Comparison of ENCODE assay signal across 21 cellular contexts in genomic region chr1:76129731-76130130, GRCh38. TPM values are rescaled to one million over a fixed set of nuclear protein-coding genes. Genes with fewer than 3 reads are reported as not detected.
DNase-seq lines count a peak whose midpoint lies in the region; ATAC-seq and TF ChIP-seq lines count a peak whose summit lies in the region.
"Had no signal": no experiment of that assay in that cellular context is flagged by ENCODE, and none has a peak within 500 bp of the region (broad histone marks: within the 10 kb centered on the region; RNA-seq: fewer than 3 reads in every experiment).

No MANE protein-coding gene starts in this region.

- no peak overlapping the region for H2AK5ac ChIP-seq in trophoblast cell (ENCODE audit: low read length)

- H3F3A ChIP-seq in GM23338 (replicated peaks; ENCODE audit: low read depth), result no peaks in the 10 kb centered on the region
- H3F3A ChIP-seq in PC-3 (ENCODE audit: low read length, unreplicated experiment), result no peaks in the 10 kb centered on the region

- WGBS in endodermal cell (ENCODE audit: insufficient coverage in 1 of 2, insufficient read length in 1 of 2), 2 experiments, result 90 to 91% methylated on average over 3 to 6 of the region's 6 CpGs
- WGBS in trophoblast cell (ENCODE audit: extremely low coverage, insufficient coverage, insufficient read length), result no CpG with 5 or more reads among the region's 6 CpGs
- WGBS in suprapubic skin, result 74% methylated on average over 6 of the region's 6 CpGs

- H3K14ac ChIP-seq in trophoblast cell (ENCODE audit: low read length), result no peak overlapping the region

- H3K9me3 Mint-ChIP-seq in GM23338, result no peaks in the 10 kb centered on the region
- H3K9me3 Mint-ChIP-seq in endodermal cell, result no peaks in the 10 kb centered on the region
- H3K9me3 Mint-ChIP-seq: CD4-positive, alpha-beta T cell had no signal

- H3K4me1 Mint-ChIP-seq in GM23338, result peaks cover 17% of the 10 kb centered on the region; the same call in 2 of the 3 replicates
- no peaks in the 10 kb centered on the region for H3K4me1 Mint-ChIP-seq in endodermal cell

- no peak overlapping the region for H4K8ac ChIP-seq in trophoblast cell (ENCODE audit: low read depth, low read length)

- peaks cover 26% of the 10 kb centered on the region; the same call in 2 of the 3 replicates for H3K36me3 Mint-ChIP-seq in GM23338 (ENCODE audit: low read depth)
- H3K36me3 Mint-ChIP-seq in endodermal cell (ENCODE audit: low read depth), result no peaks in the 10 kb centered on the region

- ATAC-seq in GM23338 (peak; percentile 51; the same call in 2 of the 3 replicates), PC-3 (no peak)
- ATAC-seq: A549, GM12878 had no signal

- H3K4me1 ChIP-seq in GM23338 (ENCODE audit: insufficient read depth) (0 out of 2 replicates have a peak, but pooled peaks cover 4% of the 10 kb centered on the region), endodermal cell (ENCODE audit: control insufficient read depth, insufficient read depth, low read length) (no peaks in the 10 kb centered on the region), trophoblast cell (ENCODE audit: control insufficient read depth in 1 of 2, insufficient read depth in 2 of 2, low read length in 2 of 2) (no peaks in the 10 kb centered on the region), PC-3 (ENCODE audit: insufficient read depth, low read length) (no peaks in the 10 kb centered on the region), suprapubic skin (no peaks in the 10 kb centered on the region)
- H3K4me1 ChIP-seq: A549 had no signal

- no peak overlapping the region for H2AFZ ChIP-seq in GM23338
- H2AFZ ChIP-seq in trophoblast cell (ENCODE audit: insufficient read depth, low read length, poor library complexity), result no peak overlapping the region
- H2AFZ ChIP-seq in PC-3 (ENCODE audit: low read length), result no peak overlapping the region

- no peak overlapping the region for H3K4me3 ChIP-seq in GM23338
- H3K4me3 ChIP-seq in endodermal cell (ENCODE audit: low read length), result no peak overlapping the region
- H3K4me3 ChIP-seq in trophoblast cell (ENCODE audit: low read depth, low read length), result no peak overlapping the region
- no peak overlapping the region for H3K4me3 ChIP-seq in PC-3 (ENCODE audit: low read length)
- H3K4me3 ChIP-seq in suprapubic skin, result no peak overlapping the region
- H3K4me3 ChIP-seq: A549, GM12878 had no signal

- H2BK12ac ChIP-seq in trophoblast cell (ENCODE audit: low read length), result no peak overlapping the region

- no peak overlapping the region for H2BK5ac ChIP-seq in trophoblast cell (ENCODE audit: low read depth, low read length, poor library complexity)

- no peaks in the 10 kb centered on the region for H3K27me3 ChIP-seq in GM23338 (ENCODE audit: insufficient read depth)
- no peaks in the 10 kb centered on the region for H3K27me3 ChIP-seq in endodermal cell (ENCODE audit: control insufficient read depth, insufficient read depth, low read length, poor library complexity, severe bottlenecking)
- H3K27me3 ChIP-seq in trophoblast cell (ENCODE audit: insufficient read depth, low read length), result no peaks in the 10 kb centered on the region
- peaks cover 23% of the 10 kb centered on the region; the same call in 1 of the 2 replicates for H3K27me3 ChIP-seq in PC-3 (ENCODE audit: low read length)
- H3K27me3 ChIP-seq in suprapubic skin, result no peaks in the 10 kb centered on the region

- peaks cover 15% of the 10 kb centered on the region for H3K27me3 Mint-ChIP-seq in GM23338 (ENCODE audit: insufficient read depth, low read depth, poor library complexity)
- no peaks in the 10 kb centered on the region for H3K27me3 Mint-ChIP-seq in endodermal cell (ENCODE audit: insufficient read depth)
- H3K27me3 Mint-ChIP-seq: CD4-positive, alpha-beta T cell had no signal

- intact Hi-C loops in PC-3 (cut with micrococcal nuclease), result no loop called here

- BruUV-seq in PC-3 (replicated peaks; lab: Mats Ljungman, UMichigan), result no TSS peak

- no peak overlapping the region for H3K4ac ChIP-seq in trophoblast cell (ENCODE audit: low read depth, low read length)

- H3K9ac ChIP-seq in endodermal cell (ENCODE audit: extremely low read depth, low read length, poor library complexity, severe bottlenecking) (no peak overlapping the region), trophoblast cell (ENCODE audit: low read length) (no peak overlapping the region), PC-3 (ENCODE audit: low read length) (no peak overlapping the region)

- no peaks in the 10 kb centered on the region for H3K9me3 ChIP-seq in endodermal cell (ENCODE audit: control insufficient read depth, low read length)
- H3K9me3 ChIP-seq in trophoblast cell (ENCODE audit: insufficient read depth, low read depth, low read length), result peaks cover 3% of the 10 kb centered on the region
- H3K9me3 ChIP-seq in PC-3 (ENCODE audit: low read length), result no peaks in the 10 kb centered on the region
- no peaks in the 10 kb centered on the region for H3K9me3 ChIP-seq in suprapubic skin
- H3K9me3 ChIP-seq: A549 had no signal

- TF ChIP-seq EP300 in suprapubic skin (IDR thresholded peaks at IDR 0.05), result no peak

- H3K27ac ChIP-seq in GM23338 (ENCODE audit: low read depth), result no peak overlapping the region
- H3K27ac ChIP-seq in endodermal cell (ENCODE audit: low read depth, low read length), result no peak overlapping the region
- no peak overlapping the region for H3K27ac ChIP-seq in trophoblast cell (ENCODE audit: low read depth, low read length)
- H3K27ac ChIP-seq in PC-3 (ENCODE audit: low read length), result no peak overlapping the region
- H3K27ac ChIP-seq in suprapubic skin, result no peak overlapping the region
- H3K27ac ChIP-seq: 22Rv1, A549, C4-2B had no signal

- H3K27ac Mint-ChIP-seq in GM23338, result 0 out of 2 replicates have a peak overlapping the region, but pooled peaks have one; percentile 12
- no peak overlapping the region for H3K27ac Mint-ChIP-seq in endodermal cell
- H3K27ac Mint-ChIP-seq: CD4-positive, alpha-beta T cell had no signal

- H3K4me3 Mint-ChIP-seq in GM23338 (no peak overlapping the region), endodermal cell (no peak overlapping the region)
- H3K4me3 Mint-ChIP-seq: CD4-positive, alpha-beta T cell had no signal

- CTCF ChIA-PET in PC-3 (lab: Charles Lee), result no interaction called here

- H3K79me1 ChIP-seq in trophoblast cell (ENCODE audit: low read length), result no peaks in the 10 kb centered on the region

- H3K4me2 ChIP-seq in GM23338 (no peak overlapping the region), trophoblast cell (ENCODE audit: low read length) (no peak overlapping the region), PC-3 (ENCODE audit: low read length) (no peak overlapping the region)
- H3K4me2 ChIP-seq: A549 had no signal

- H2BK120ac ChIP-seq in trophoblast cell (ENCODE audit: insufficient read depth, low read length, poor library complexity), result no peak overlapping the region

- H3K79me2 ChIP-seq in GM23338 (replicated peaks; ENCODE audit: insufficient read depth), result no peaks in the 10 kb centered on the region; the same call in 1 of the 2 replicates
- H3K79me2 ChIP-seq in trophoblast cell (ENCODE audit: control insufficient read depth, insufficient read depth, low read length, poor library complexity), result no peaks in the 10 kb centered on the region
- H3K79me2 ChIP-seq in PC-3 (ENCODE audit: low read length), result no peaks in the 10 kb centered on the region

- no peak overlapping the region for H4K91ac ChIP-seq in trophoblast cell (ENCODE audit: low read depth, low read length)

- no peak for TF ChIP-seq CTCF in GM23338 (conservative IDR thresholded peaks at IDR 0.05; ENCODE audit: low read depth in 2 of 2)
- no peak for TF ChIP-seq CTCF in endodermal cell (conservative IDR thresholded peaks at IDR 0.05)
- no peak for TF ChIP-seq CTCF in PC-3 (conservative IDR thresholded peaks at IDR 0.05; ENCODE audit: low read depth, low read length)
- TF ChIP-seq CTCF in suprapubic skin (IDR thresholded peaks at IDR 0.05), result no peak

- POLR2A ChIA-PET in PC-3 (lab: Charles Lee; ENCODE audit: unreplicated experiment), result no interaction called here

- peak; percentile 47 for DNase-seq in GM23338 (ENCODE audit: low spot score)
- peak; percentile 71 for DNase-seq in endodermal cell
- DNase-seq in iPS-NIHi11 (ENCODE audit: low spot score), result peak; percentile 20
- peak; percentile 27 to 51 for DNase-seq in trophoblast cell
- DNase-seq in GM19238 (ENCODE audit: insufficient read length, low spot score), result no peak
- DNase-seq in PC-3, result no peak
- no peak for DNase-seq in suprapubic skin (ENCODE audit: low spot score in 2 of 2)
- DNase-seq: AML-193; Calu3; CD4-positive, alpha-beta T cell; DMS 273 treated with DMSO at 0.1 percent for 48 hours; DMS53; DND-41; EL; HCEC 1CT had no signal

- H4K20me1 ChIP-seq in GM23338 (replicated peaks; ENCODE audit: insufficient read depth) (no peaks in the 10 kb centered on the region), PC-3 (ENCODE audit: low read length) (no peaks in the 10 kb centered on the region)

- H4K12ac ChIP-seq in trophoblast cell (ENCODE audit: low read depth, low read length), result no peak overlapping the region

- no peak overlapping the region for H3K23ac ChIP-seq in trophoblast cell (ENCODE audit: low read length)

- no peak for TF ChIP-seq POLR2A in suprapubic skin (IDR thresholded peaks at IDR 0.05)

- no peak overlapping the region for H3K18ac ChIP-seq in trophoblast cell (ENCODE audit: low read length)

- no peaks in the 10 kb centered on the region for H3K36me3 ChIP-seq in GM23338 (ENCODE audit: insufficient read depth)
- no peaks in the 10 kb centered on the region for H3K36me3 ChIP-seq in endodermal cell (ENCODE audit: control insufficient read depth, insufficient read depth, low read length)
- H3K36me3 ChIP-seq in trophoblast cell (ENCODE audit: control insufficient read depth in 1 of 2, insufficient read depth in 2 of 2, low read length in 2 of 2), result peaks cover 0 to 11% of the 10 kb centered on the region in 2 experiments
- no peaks in the 10 kb centered on the region for H3K36me3 ChIP-seq in PC-3 (ENCODE audit: low read depth, low read length)
- H3K36me3 ChIP-seq in suprapubic skin, result no peaks in the 10 kb centered on the region

- H3K9me2 ChIP-seq in GM23338 (ENCODE audit: insufficient read depth), result peaks cover 29% of the 10 kb centered on the region
- H3K9me2 ChIP-seq in PC-3 (replicated peaks; ENCODE audit: low read length), result no peaks in the 10 kb centered on the region

TF ChIP-seq in GM23338, 12 proteins besides CTCF, POLR2A, EP300 and RAD21 (continues in another document):
- TF ChIP-seq EZH2 (IDR thresholded peaks at IDR 0.05; ENCODE audit: low read depth, unreplicated experiment) (no peak), CREB1 (CRISPR knock-in tag; IDR thresholded peaks at IDR 0.05; ENCODE audit: low read depth) (no peak)

RNA-seq across cellular contexts. Expression of gene ST6GALNAC3, which starts 55.2 kb away (rescaled TPM):
- 11.6 and 14.2 TPM in 2 replicates for total RNA-seq in GM23338 (2014; rRNA removed; shearing (Covaris generic))
- polyA plus RNA-seq in GM23338 (2016; fragmentation: Nextera tagmentation; extraction: Ambion mirVana), result 4.7 and 5.5 TPM in 2 replicates
- 1 to 10 TPM; 6.3 to 7.6 TPM for total RNA-seq in endodermal cell
- polyA plus RNA-seq in endodermal cell (2013, experiment 1 of 2), result 16.9 TPM
- 15.1 TPM for polyA plus RNA-seq in endodermal cell (2013, experiment 2 of 2)
- 17.8 and 18.7 TPM in 2 replicates for polyA plus RNA-seq in trophoblast cell (2013)
- not detected in 2 replicates for total RNA-seq in PC-3 (2014; rRNA removed)
- 1 to 10 TPM in 3 of 4 donors, under 1 TPM in 1; 0.79 to 5.3 (median 1.6) TPM for total RNA-seq in suprapubic skin
- total RNA-seq: G401, HT-29 had no signal

Comparison
In these comparisons a context has a peak if more than half of its experiments do, and no peak if none do; other contexts are left out.
1. DNase-seq: peak in GM23338 (single experiment), endodermal cell (single experiment), iPS-NIHi11 (single experiment) and trophoblast cell (2 of 2); none in GM19238 (single experiment), PC-3 (single experiment) and suprapubic skin (0 of 2).